20 cellular contexts compared by ENCODE assay signal in the genomic region with DNA sequence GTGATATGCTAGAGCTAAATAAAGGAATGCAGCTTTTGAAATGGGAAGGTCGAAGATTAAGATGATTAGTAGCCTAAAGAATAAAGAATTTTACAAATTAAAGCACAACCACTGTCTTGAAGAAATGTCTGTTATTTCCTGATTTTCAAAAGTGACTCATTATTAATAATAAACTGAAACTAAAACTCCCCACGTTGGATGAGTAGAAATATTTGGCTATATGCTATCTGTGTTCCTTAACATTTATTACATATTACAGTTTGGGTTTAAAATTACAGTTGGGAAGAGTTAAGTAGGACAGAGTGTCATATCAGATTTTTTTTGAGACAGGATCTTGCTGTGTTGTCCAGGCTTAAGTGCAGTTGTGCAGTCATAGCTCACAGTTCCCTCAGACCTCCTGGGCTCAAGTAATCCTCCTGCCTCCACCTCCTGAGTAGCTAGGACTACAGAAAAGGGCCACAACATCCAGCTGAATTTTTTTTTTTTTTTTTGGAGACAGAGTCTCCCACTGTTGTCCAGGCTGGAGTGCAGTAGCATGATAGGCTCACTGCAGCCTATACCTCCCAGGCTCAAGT. TPM values are rescaled to one million over a fixed set of nuclear protein-coding genes. Genes with fewer than 3 reads are reported as not detected.
A peak's percentile ranks its signal among the peaks of the same experiment; 100 is the strongest.
DNase-seq lines count a peak whose midpoint lies in the region; ATAC-seq, FAIRE-seq and TF ChIP-seq lines count a peak whose summit lies in the region.
"Had no signal": no experiment of that assay in that cellular context is flagged by ENCODE, and none has a peak within 500 bp of the region (broad histone marks: within the 10 kb centered on the region; RNA-seq: fewer than 3 reads in every experiment).

No MANE protein-coding gene starts in this region.

- H3K4me1 ChIP-seq in GM23338 (ENCODE audit: insufficient read depth) (peaks cover 24% of the 10 kb centered on the region), astrocyte (ENCODE audit: insufficient read depth, low read length) (peaks cover 3% of the 10 kb centered on the region), foreskin keratinocyte (no peaks in the 10 kb centered on the region), ascending aorta (peaks cover 0 to 8% of the 10 kb centered on the region in 2 donors)

- TF ChIP-seq CTCF in GM23338 (conservative IDR thresholded peaks at IDR 0.05; ENCODE audit: low read depth in 2 of 2) = no peak
- TF ChIP-seq CTCF in astrocyte (IDR thresholded peaks at IDR 0.05; ENCODE audit: insufficient read depth, low read depth, low read length) = no peak
- no peak for TF ChIP-seq CTCF in foreskin keratinocyte (conservative IDR thresholded peaks at IDR 0.05)
- TF ChIP-seq CTCF in ascending aorta (IDR thresholded peaks at IDR 0.05) = no peak

- no peak for ATAC-seq in activated T-cell treated with anti-CD3 and anti-CD28 coated beads, Interleukin-2, amount 50 U/mL, for 4 hours
- no peak for ATAC-seq in GM23338
- ATAC-seq in foreskin keratinocyte = peak; percentile 25
- no peak for ATAC-seq in stimulated activated naive CD8-positive, alpha-beta T cell treated with anti-CD3 and anti-CD28 coated beads, Interleukin-15, Interleukin-2, amounts not matched to agents 100 U/mL and 50 U/mL, for 24 hours
- ATAC-seq: Right ventricle myocardium inferior had no signal

- intact Hi-C loops in ascending aorta (cut with DNase I) = loop anchor here (5.0 kb wide), 1 partner anchor 47 kb away; a partner anchor contains a TSS

- H3K9me3 ChIP-seq in astrocyte (ENCODE audit: insufficient read depth, low read depth, low read length) (no peaks in the 10 kb centered on the region), ascending aorta (no peaks in the 10 kb centered on the region)
- H3K9me3 ChIP-seq: BLaER1 treated with 17β-estradiol and CSF1 and Interleukin-3, amounts not matched to agents 10 nM and 100 nM had no signal

- no peaks in the 10 kb centered on the region; the same call in 1 of the 2 replicates for H3K9me2 ChIP-seq in GM23338 (ENCODE audit: insufficient read depth)

- DNase-seq in activated T-cell treated with anti-CD3 and anti-CD28 coated beads, Interleukin-2, amount 50 U/mL, for 24 hours = no peak
- no peak for DNase-seq in activated T-cell treated with anti-CD3 and anti-CD28 coated beads, Interleukin-2, amount 50 U/mL, for 4 hours
- DNase-seq in GM23338 (ENCODE audit: low spot score) (no peak), astrocyte (ENCODE audit: low read depth) (no peak), foreskin keratinocyte (no peak), ascending aorta (ENCODE audit: low spot score in 2 of 2) (no peak), occipital lobe (lab: John Stamatoyannopoulos, UW) (no peak)
- DNase-seq in stimulated activated naive CD8-positive, alpha-beta T cell treated with anti-CD3 and anti-CD28 coated beads, Interleukin-15, Interleukin-2, amounts not matched to agents 100 U/mL and 50 U/mL, for 24 hours = no peak
- DNase-seq: CD8-positive, alpha-beta memory T cell; H9; NCI-H1417 treated with DMSO at 0.1 percent for 48 hours; NCI-H187 treated with DMSO at 0.1 percent for 48 hours; NCI-H2227 treated with DMSO at 0.1 percent for 48 hours; NCI-H510A treated with DMSO at 0.1 percent for 48 hours; NCI-H774 had no signal

- no peaks in the 10 kb centered on the region for H3K79me2 ChIP-seq in GM23338 (replicated peaks; ENCODE audit: insufficient read depth)
- no peaks in the 10 kb centered on the region for H3K79me2 ChIP-seq in astrocyte (ENCODE audit: insufficient read depth, low read length)

- no peak for FAIRE-seq in astrocyte (lab: Jason Lieb, UNC)
- FAIRE-seq: A204.1, RCC 7860 had no signal

- H3K4me2 ChIP-seq in GM23338 = no peak overlapping the region
- H3K4me2 ChIP-seq in astrocyte (ENCODE audit: low read length) = no peak overlapping the region
- H3K4me2 ChIP-seq: KMS-11 had no signal

- H3K36me3 Mint-ChIP-seq in activated T-cell treated with anti-CD3 and anti-CD28 coated beads, Interleukin-2, amount 50 U/mL, for 24 hours (ENCODE audit: low read depth) = peaks cover 85% of the 10 kb centered on the region
- H3K36me3 Mint-ChIP-seq in activated T-cell treated with anti-CD3 and anti-CD28 coated beads, Interleukin-2, amount 50 U/mL, for 4 hours (ENCODE audit: insufficient read depth) = peaks cover 34% of the 10 kb centered on the region
- H3K36me3 Mint-ChIP-seq in GM23338 (ENCODE audit: low read depth) (peaks cover 54% of the 10 kb centered on the region), astrocyte (ENCODE audit: low read depth, unreplicated experiment) (peaks cover 4% of the 10 kb centered on the region)

- peaks cover 33% of the 10 kb centered on the region for H3K4me1 Mint-ChIP-seq in activated T-cell treated with anti-CD3 and anti-CD28 coated beads, Interleukin-2, amount 50 U/mL, for 24 hours (ENCODE audit: low read depth)
- H3K4me1 Mint-ChIP-seq in activated T-cell treated with anti-CD3 and anti-CD28 coated beads, Interleukin-2, amount 50 U/mL, for 4 hours (ENCODE audit: low read depth) = peaks cover 26% of the 10 kb centered on the region
- peaks cover 31% of the 10 kb centered on the region for H3K4me1 Mint-ChIP-seq in GM23338
- H3K4me1 Mint-ChIP-seq in astrocyte (ENCODE audit: low read depth, unreplicated experiment) = peaks cover 8% of the 10 kb centered on the region

- no peak overlapping the region for H2AFZ ChIP-seq in GM23338
- no peak overlapping the region for H2AFZ ChIP-seq in astrocyte (ENCODE audit: low read depth, low read length)

- H3K27me3 ChIP-seq in GM23338 (ENCODE audit: insufficient read depth) (no peaks in the 10 kb centered on the region), astrocyte (ENCODE audit: insufficient read depth, low read length) (no peaks in the 10 kb centered on the region), foreskin keratinocyte (no peaks in the 10 kb centered on the region), ascending aorta (no peaks in the 10 kb centered on the region)
- H3K27me3 ChIP-seq: BLaER1 treated with 17β-estradiol and CSF1 and Interleukin-3, amounts not matched to agents 10 nM and 100 nM had no signal

- no peaks in the 10 kb centered on the region for H3K9me3 Mint-ChIP-seq in activated T-cell treated with anti-CD3 and anti-CD28 coated beads, Interleukin-2, amount 50 U/mL, for 24 hours
- H3K9me3 Mint-ChIP-seq in activated T-cell treated with anti-CD3 and anti-CD28 coated beads, Interleukin-2, amount 50 U/mL, for 4 hours = no peaks in the 10 kb centered on the region
- no peaks in the 10 kb centered on the region for H3K9me3 Mint-ChIP-seq in GM23338
- no peaks in the 10 kb centered on the region for H3K9me3 Mint-ChIP-seq in astrocyte (ENCODE audit: unreplicated experiment)
- H3K9me3 Mint-ChIP-seq: CD8-positive, alpha-beta memory T cell; H9 had no signal

- H4K20me1 ChIP-seq in GM23338 (replicated peaks; ENCODE audit: insufficient read depth) (no peaks in the 10 kb centered on the region), astrocyte (ENCODE audit: insufficient read depth, low read length) (no peaks in the 10 kb centered on the region)
- H4K20me1 ChIP-seq: BLaER1 treated with 17β-estradiol and CSF1 and Interleukin-3, amounts not matched to agents 10 nM and 100 nM had no signal

- no peaks in the 10 kb centered on the region for H3F3A ChIP-seq in GM23338 (replicated peaks; ENCODE audit: low read depth)

- peak overlapping the region; percentile 3 for H3K27ac Mint-ChIP-seq in activated T-cell treated with anti-CD3 and anti-CD28 coated beads, Interleukin-2, amount 50 U/mL, for 24 hours
- H3K27ac Mint-ChIP-seq in GM23338 = peak overlapping the region; percentile 91; the same call in 1 of the 2 replicates
- peak overlapping the region; percentile 34 for H3K27ac Mint-ChIP-seq in astrocyte (ENCODE audit: unreplicated experiment)

- H3K4me3 ChIP-seq in GM23338 (no peak overlapping the region), astrocyte (ENCODE audit: insufficient read depth, low read depth, low read length) (no peak overlapping the region), ascending aorta (no peak overlapping the region)
- H3K4me3 ChIP-seq: BLaER1 treated with 17β-estradiol and CSF1 and Interleukin-3, amounts not matched to agents 10 nM and 100 nM had no signal

- H3K27me3 Mint-ChIP-seq in activated T-cell treated with anti-CD3 and anti-CD28 coated beads, Interleukin-2, amount 50 U/mL, for 24 hours = no peaks in the 10 kb centered on the region
- H3K27me3 Mint-ChIP-seq in activated T-cell treated with anti-CD3 and anti-CD28 coated beads, Interleukin-2, amount 50 U/mL, for 4 hours (ENCODE audit: low read depth) = no peaks in the 10 kb centered on the region
- H3K27me3 Mint-ChIP-seq in GM23338 (ENCODE audit: insufficient read depth, low read depth, poor library complexity) (peaks cover 2% of the 10 kb centered on the region), astrocyte (ENCODE audit: low read depth, unreplicated experiment) (no peaks in the 10 kb centered on the region)
- H3K27me3 Mint-ChIP-seq: CD8-positive, alpha-beta memory T cell had no signal

- no peak overlapping the region for H3K4me3 Mint-ChIP-seq in activated T-cell treated with anti-CD3 and anti-CD28 coated beads, Interleukin-2, amount 50 U/mL, for 24 hours
- H3K4me3 Mint-ChIP-seq in activated T-cell treated with anti-CD3 and anti-CD28 coated beads, Interleukin-2, amount 50 U/mL, for 4 hours = no peak overlapping the region
- no peak overlapping the region for H3K4me3 Mint-ChIP-seq in GM23338
- no peak overlapping the region for H3K4me3 Mint-ChIP-seq in astrocyte (ENCODE audit: unreplicated experiment)
- H3K4me3 Mint-ChIP-seq: CD8-positive, alpha-beta memory T cell; H9 had no signal

- peaks cover 10% of the 10 kb centered on the region; the same call in 1 of the 2 replicates for H3K36me3 ChIP-seq in GM23338 (ENCODE audit: insufficient read depth)
- peaks cover 3% of the 10 kb centered on the region for H3K36me3 ChIP-seq in astrocyte (ENCODE audit: insufficient read depth, low read length)
- H3K36me3 ChIP-seq in ascending aorta = peaks cover 0 to 5% of the 10 kb centered on the region in 2 donors
- H3K36me3 ChIP-seq: BLaER1 treated with 17β-estradiol and CSF1 and Interleukin-3, amounts not matched to agents 10 nM and 100 nM had no signal

- no peak overlapping the region for H3K27ac ChIP-seq in GM23338 (ENCODE audit: low read depth)
- H3K27ac ChIP-seq in astrocyte (ENCODE audit: low read depth, low read length) = no peak overlapping the region
- H3K27ac ChIP-seq in foreskin keratinocyte = no peak overlapping the region
- no peak overlapping the region for H3K27ac ChIP-seq in ascending aorta

- no peak overlapping the region for H3K9ac ChIP-seq in astrocyte (ENCODE audit: low read length)
- H3K9ac ChIP-seq: BLaER1 treated with 17β-estradiol and CSF1 and Interleukin-3, amounts not matched to agents 10 nM and 100 nM; KMS-11 had no signal

TF ChIP-seq in GM23338, 12 proteins besides CTCF, POLR2A, EP300 and RAD21 (continues in another document):
- TF ChIP-seq EZH2 (IDR thresholded peaks at IDR 0.05; ENCODE audit: low read depth, unreplicated experiment) (no peak), CREB1 (CRISPR knock-in tag; IDR thresholded peaks at IDR 0.05; ENCODE audit: low read depth) (no peak)

RNA-seq across cellular contexts. Expression of a gene that starts 47.1 kb away (rescaled TPM):
- total RNA-seq in activated T-cell treated with anti-CD3 and anti-CD28 coated beads, Interleukin-2, amount 50 U/mL, for 4 hours = 10 to 100 TPM; 43.8 to 61.4 (median 54.2) TPM
- 57.4 and 62.1 TPM in 2 replicates for total RNA-seq in GM23338 (2014; rRNA removed; shearing (Covaris generic))
- polyA plus RNA-seq in GM23338 (2016; fragmentation: Nextera tagmentation; extraction: Ambion mirVana) (89.9 and 98.1 TPM in 2 replicates), foreskin keratinocyte (24.7 and 26.2 TPM in 2 replicates)
- total RNA-seq in astrocyte (65.4 and 66.8 TPM in 2 replicates), foreskin keratinocyte (23.0 and 23.3 TPM in 2 replicates), ascending aorta (39.1 TPM), occipital lobe (68.8 TPM)

Comparison
In these comparisons a context has a peak if more than half of its experiments do, and no peak if none do; other contexts are left out.
1. H3K27ac Mint-ChIP-seq: peak in every context shown above with its lines; median percentile 91 in GM23338; 34 in astrocyte; 3 in activated T-cell treated with anti-CD3 and anti-CD28 coated beads, Interleukin-2, amount 50 U/mL, for 24 hours.